In the genomic region with DNA sequence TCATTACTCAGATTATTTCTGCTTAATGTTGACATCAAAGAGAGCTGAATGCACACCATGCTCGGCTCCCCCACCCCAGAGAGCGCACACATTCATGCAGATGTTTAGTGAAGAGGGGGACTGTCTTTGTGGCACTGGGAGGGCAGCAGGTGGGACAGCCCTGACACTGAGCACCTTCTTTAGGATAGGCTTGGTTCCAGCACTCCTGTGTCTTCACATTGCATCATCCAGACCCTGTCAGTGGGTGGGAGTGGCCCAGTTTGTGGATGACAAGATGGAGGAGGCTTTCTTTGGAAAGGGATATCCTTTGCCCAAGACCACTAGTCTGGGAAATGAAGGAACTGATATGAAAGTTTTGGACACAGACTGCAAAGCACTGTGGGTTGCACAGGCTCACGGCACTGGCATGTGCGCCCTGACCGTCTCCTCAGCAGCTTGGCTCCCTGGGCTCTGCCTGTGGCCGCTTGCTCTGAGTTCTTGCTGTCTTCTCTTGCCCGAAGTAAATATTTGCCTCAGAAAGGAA, we compare ENCODE assay signal across 18 cellular contexts. TPM values are rescaled to one million over a fixed set of nuclear protein-coding genes. Genes with fewer than 3 reads are reported as not detected.
DNase-seq lines count a peak whose midpoint lies in the region; ATAC-seq and TF ChIP-seq lines count a peak whose summit lies in the region.
"Had no signal": no experiment of that assay in that cellular context is flagged by ENCODE, and none has a peak within 500 bp of the region (broad histone marks: within the 10 kb centered on the region; RNA-seq: fewer than 3 reads in every experiment).

No MANE protein-coding gene starts in this region.

- no peaks in the 10 kb centered on the region for H3K9me3 ChIP-seq in endodermal cell (ENCODE audit: control insufficient read depth, low read length)
- no peaks in the 10 kb centered on the region for H3K9me3 ChIP-seq in sigmoid colon

- H3K27ac Mint-ChIP-seq in activated T-cell treated with anti-CD3 and anti-CD28 coated beads, Interleukin-2, amount 50 U/mL, for 24 hours: peak overlapping the region; percentile 76
- H3K27ac Mint-ChIP-seq in endodermal cell: no peak overlapping the region
- H3K27ac Mint-ChIP-seq: CD4-positive, CD25-positive, alpha-beta regulatory T cell had no signal

- TF ChIP-seq CTCF in endodermal cell (conservative IDR thresholded peaks at IDR 0.05): no peak
- no peak for TF ChIP-seq CTCF in sigmoid colon (IDR thresholded peaks at IDR 0.05)

- no peak for TF ChIP-seq EP300 in sigmoid colon (IDR thresholded peaks at IDR 0.05)

- intact Hi-C loops in sigmoid colon (cut with DNase I): no loop called here

- H3K36me3 ChIP-seq in endodermal cell (ENCODE audit: control insufficient read depth, insufficient read depth, low read length): peaks cover 67% of the 10 kb centered on the region
- H3K36me3 ChIP-seq in sigmoid colon: peaks cover 10 to 82% (median 45%) of the 10 kb centered on the region in 4 donors

- H3K9me3 Mint-ChIP-seq in activated T-cell treated with anti-CD3 and anti-CD28 coated beads, Interleukin-2, amount 50 U/mL, for 24 hours: no peaks in the 10 kb centered on the region
- H3K9me3 Mint-ChIP-seq in endodermal cell: no peaks in the 10 kb centered on the region
- H3K9me3 Mint-ChIP-seq: CD4-positive, CD25-positive, alpha-beta regulatory T cell had no signal

- no peaks in the 10 kb centered on the region for H3K27me3 Mint-ChIP-seq in activated T-cell treated with anti-CD3 and anti-CD28 coated beads, Interleukin-2, amount 50 U/mL, for 24 hours
- H3K27me3 Mint-ChIP-seq in endodermal cell (ENCODE audit: insufficient read depth): no peaks in the 10 kb centered on the region
- H3K27me3 Mint-ChIP-seq: CD4-positive, CD25-positive, alpha-beta regulatory T cell had no signal

- no peak overlapping the region for H3K9ac ChIP-seq in endodermal cell (ENCODE audit: extremely low read depth, low read length, poor library complexity, severe bottlenecking)

- H3K4me1 ChIP-seq in endodermal cell (ENCODE audit: control insufficient read depth, insufficient read depth, low read length) (no peaks in the 10 kb centered on the region), sigmoid colon (peaks cover 0 to 20% (median 0%) of the 10 kb centered on the region in 4 donors)

- 86 to 91% methylated on average over 6 to 7 of the region's 7 CpGs for WGBS in endodermal cell (ENCODE audit: insufficient coverage in 1 of 2, insufficient read length in 1 of 2), 2 experiments
- 90 to 93% methylated on average over 7 of the region's 7 CpGs for WGBS in sigmoid colon, 2 donors

- no peak for ATAC-seq in HG03439 (IDR thresholded peaks at IDR 0.05; ENCODE audit: unreplicated experiment)
- ATAC-seq: left lobe of liver, right cardiac atrium had no signal

- no peak for TF ChIP-seq POLR2A in sigmoid colon (IDR thresholded peaks at IDR 0.05)

- H3K36me3 Mint-ChIP-seq in activated T-cell treated with anti-CD3 and anti-CD28 coated beads, Interleukin-2, amount 50 U/mL, for 24 hours (ENCODE audit: low read depth): peaks cover 93% of the 10 kb centered on the region
- H3K36me3 Mint-ChIP-seq in endodermal cell (ENCODE audit: low read depth): peaks cover 78% of the 10 kb centered on the region

- H3K27ac ChIP-seq in endodermal cell (ENCODE audit: low read depth, low read length): peak overlapping the region; percentile 44
- peak overlapping the region; percentile 23 to 77 (median 46) for H3K27ac ChIP-seq in sigmoid colon
- H3K27ac ChIP-seq: VCaP had no signal

- no peak overlapping the region for H3K4me3 Mint-ChIP-seq in activated T-cell treated with anti-CD3 and anti-CD28 coated beads, Interleukin-2, amount 50 U/mL, for 24 hours
- H3K4me3 Mint-ChIP-seq in endodermal cell: no peak overlapping the region

- H3K4me3 ChIP-seq in endodermal cell (ENCODE audit: low read length) (no peak overlapping the region), sigmoid colon (no peak overlapping the region)

- DNase-seq in activated T-cell treated with anti-CD3 and anti-CD28 coated beads, Interleukin-2, amount 50 U/mL, for 24 hours: no peak
- no peak for DNase-seq in activated T-cell treated with anti-CD3 and anti-CD28 coated beads, Interleukin-2, amount 50 U/mL, for 1 hour
- DNase-seq in NCI-H460 (ENCODE audit: extremely low read depth, low read depth) (peak; percentile 24), endodermal cell (no peak), sigmoid colon (no peak), NCI-H187 treated with DMSO at 0.1 percent for 48 hours (lab: John Stamatoyannopoulos, UW) (no peak), mesenteric fat pad (ENCODE audit: low spot score) (no peak)
- DNase-seq: CD4-positive, CD25-positive, alpha-beta regulatory T cell; cortex of kidney; DMS79 treated with DMSO at 0.1 percent for 48 hours; NCI-H1436 treated with DMSO at 0.1 percent for 48 hours; NCI-H226; right cardiac atrium; stimulated activated naive CD4-positive, alpha-beta T cell; trophoblast cell had no signal

- H3K27me3 ChIP-seq in endodermal cell (ENCODE audit: control insufficient read depth, insufficient read depth, low read length, poor library complexity, severe bottlenecking): no peaks in the 10 kb centered on the region
- H3K27me3 ChIP-seq in sigmoid colon: no peaks in the 10 kb centered on the region

- H3K4me1 Mint-ChIP-seq in activated T-cell treated with anti-CD3 and anti-CD28 coated beads, Interleukin-2, amount 50 U/mL, for 24 hours (ENCODE audit: low read depth): peaks cover 1% of the 10 kb centered on the region
- H3K4me1 Mint-ChIP-seq in endodermal cell: no peaks in the 10 kb centered on the region

RNA-seq across cellular contexts. Expression of a gene that starts 16.5 kb away (rescaled TPM):
- 14.8 and 20.0 TPM in 2 replicates for total RNA-seq in NCI-H460 (2014; rRNA removed; shearing (Covaris generic))
- polyA plus RNA-seq in NCI-H460 (2014; cell fraction: nucleus; rRNA removed): 47.4 and 50.1 TPM in 2 replicates
- total RNA-seq in endodermal cell (10 to 100 TPM; 48.0 to 52.1 TPM), sigmoid colon (10 to 100 TPM; 30.3 to 40.5 (median 34.4) TPM), mesenteric fat pad (46.3 TPM)
- polyA plus RNA-seq in endodermal cell (2013, experiment 1 of 2): 32.3 TPM
- 30.3 TPM for polyA plus RNA-seq in endodermal cell (2013, experiment 2 of 2)
- 10 to 100 TPM; 16.2 to 32.4 (median 18.5) TPM for polyA plus RNA-seq in sigmoid colon
